1 cellular context compared by ENCODE assay signal in genomic region chr20:57442160-57442887, GRCh38.
TF ChIP-seq lines count a peak whose summit lies in the region.

No MANE protein-coding gene starts in this region.

TF ChIP-seq in K562, 482 proteins besides CTCF, POLR2A, EP300 and RAD21:
- TF ChIP-seq GTF2B (IDR thresholded peaks at IDR 0.05; ENCODE audit: extremely low read depth, insufficient read length) (no peak), BCOR (IDR thresholded peaks at IDR 0.05) (0 out of 2 replicates have a peak, but pooled peaks have one; percentile 3), USF1 (CRISPR knock-in tag; IDR thresholded peaks at IDR 0.05) (peak; percentile 43; the same call in 1 of the 2 replicates), MAX (CRISPR knock-in tag; IDR thresholded peaks at IDR 0.05) (0 out of 2 replicates have a peak, but pooled peaks have one; percentile 33)
TF ChIP-seq in K562: peak in this region for 3.
